ENCODE assay signal across 11 cellular contexts in genomic region chr6:6751615-6752014, GRCh38.
DNase-seq lines count a peak whose midpoint lies in the region; ATAC-seq, FAIRE-seq and TF ChIP-seq lines count a peak whose summit lies in the region.
"Had no signal": no experiment of that assay in that cellular context is flagged by ENCODE, and none has a peak within 500 bp of the region (broad histone marks: within the 10 kb centered on the region; RNA-seq: fewer than 3 reads in every experiment).

No MANE protein-coding gene starts in this region.

- H3K36me3 Mint-ChIP-seq in endodermal cell (ENCODE audit: low read depth): no peaks in the 10 kb centered on the region

- H3K36me3 ChIP-seq in adipocyte (ENCODE audit: control insufficient read depth, insufficient read depth, low read length, severe bottlenecking) (no peaks in the 10 kb centered on the region), prostate gland (no peaks in the 10 kb centered on the region), endodermal cell (ENCODE audit: control insufficient read depth, insufficient read depth, low read length) (no peaks in the 10 kb centered on the region)

- no peak for TF ChIP-seq POLR2A in prostate gland (IDR thresholded peaks at IDR 0.05)

- TF ChIP-seq CTCF in prostate gland (IDR thresholded peaks at IDR 0.05) (no peak), endodermal cell (conservative IDR thresholded peaks at IDR 0.05) (no peak)

- H3K4me1 Mint-ChIP-seq in endodermal cell: peaks cover 30% of the 10 kb centered on the region

- H3K9ac ChIP-seq in adipocyte (ENCODE audit: low read length) (peak overlapping the region; percentile 56), endodermal cell (ENCODE audit: extremely low read depth, low read length, poor library complexity, severe bottlenecking) (no peak overlapping the region)

- no peak for FAIRE-seq in RCC 7860 (lab: Jason Lieb, UNC)
- FAIRE-seq: endothelial cell of umbilical vein had no signal

- H3K27me3 ChIP-seq in adipocyte (replicated peaks; ENCODE audit: control insufficient read depth, insufficient read depth, low read length): no peaks in the 10 kb centered on the region
- H3K27me3 ChIP-seq in prostate gland (replicated peaks; ENCODE audit: insufficient read depth): no peaks in the 10 kb centered on the region
- H3K27me3 ChIP-seq in endodermal cell (ENCODE audit: control insufficient read depth, insufficient read depth, low read length, poor library complexity, severe bottlenecking): no peaks in the 10 kb centered on the region

- ATAC-seq in HG03045 (IDR thresholded peaks at IDR 0.05; ENCODE audit: unreplicated experiment) (no peak), GM18517 (IDR thresholded peaks at IDR 0.05; ENCODE audit: unreplicated experiment) (no peak)

- H3K4me1 ChIP-seq in adipocyte (ENCODE audit: control insufficient read depth, insufficient read depth, low read length) (peaks cover 41% of the 10 kb centered on the region), prostate gland (replicated peaks) (peaks cover 36% of the 10 kb centered on the region), endodermal cell (ENCODE audit: control insufficient read depth, insufficient read depth, low read length) (peaks cover 11% of the 10 kb centered on the region)

- H3K9me3 ChIP-seq in adipocyte (ENCODE audit: control insufficient read depth, low read length): no peaks in the 10 kb centered on the region
- no peaks in the 10 kb centered on the region for H3K9me3 ChIP-seq in prostate gland
- no peaks in the 10 kb centered on the region for H3K9me3 ChIP-seq in endodermal cell (ENCODE audit: control insufficient read depth, low read length)

- H3K9me3 Mint-ChIP-seq in endodermal cell: no peaks in the 10 kb centered on the region

- no peak overlapping the region for H3K27ac Mint-ChIP-seq in endodermal cell

- intact Hi-C loops in prostate gland (cut with DNase I): no loop called here

- peak; percentile 25 for DNase-seq in AG08395 (ENCODE audit: low spot score)
- DNase-seq in LoVo (ENCODE audit: low spot score): peak; percentile 65
- DNase-seq in adipocyte (ENCODE audit: low read depth): no peak
- peak; percentile 43 for DNase-seq in prostate gland (ENCODE audit: low spot score)
- no peak for DNase-seq in endodermal cell
- DNase-seq in RCC 7860 (ENCODE audit: low spot score): no peak
- DNase-seq: activated CD8-positive, alpha-beta memory T cell treated with anti-CD3 and anti-CD28 coated beads, Interleukin-2, amount 50 U/mL, for 4 hours; NCI-H69 had no signal

- H3K27ac ChIP-seq in prostate gland: peak overlapping the region; percentile 83 to 86
- H3K27ac ChIP-seq in endodermal cell (ENCODE audit: low read depth, low read length): no peak overlapping the region

- H3K27me3 Mint-ChIP-seq in endodermal cell (ENCODE audit: insufficient read depth): peaks cover 8% of the 10 kb centered on the region

- H3K4me3 Mint-ChIP-seq in endodermal cell: no peak overlapping the region

- peak overlapping the region; percentile 29 for H3K4me3 ChIP-seq in adipocyte (ENCODE audit: low read length)
- no peak overlapping the region for H3K4me3 ChIP-seq in prostate gland
- H3K4me3 ChIP-seq in endodermal cell (ENCODE audit: low read length): no peak overlapping the region

- WGBS in prostate gland: 4% methylated on average over 8 of the region's 8 CpGs
- 76 to 88% methylated on average over 5 to 8 of the region's 8 CpGs for WGBS in endodermal cell (ENCODE audit: insufficient coverage in 1 of 2, insufficient read length in 1 of 2), 2 experiments

Comparison
In these comparisons a context has a peak if more than half of its experiments do, and no peak if none do; other contexts are left out.
1. DNase-seq: peak in AG08395 (single experiment), LoVo (single experiment) and prostate gland (single experiment); none in adipocyte (single experiment), endodermal cell (single experiment) and RCC 7860 (single experiment).